ENCODE assay signal across 9 cellular contexts in the genomic region with DNA sequence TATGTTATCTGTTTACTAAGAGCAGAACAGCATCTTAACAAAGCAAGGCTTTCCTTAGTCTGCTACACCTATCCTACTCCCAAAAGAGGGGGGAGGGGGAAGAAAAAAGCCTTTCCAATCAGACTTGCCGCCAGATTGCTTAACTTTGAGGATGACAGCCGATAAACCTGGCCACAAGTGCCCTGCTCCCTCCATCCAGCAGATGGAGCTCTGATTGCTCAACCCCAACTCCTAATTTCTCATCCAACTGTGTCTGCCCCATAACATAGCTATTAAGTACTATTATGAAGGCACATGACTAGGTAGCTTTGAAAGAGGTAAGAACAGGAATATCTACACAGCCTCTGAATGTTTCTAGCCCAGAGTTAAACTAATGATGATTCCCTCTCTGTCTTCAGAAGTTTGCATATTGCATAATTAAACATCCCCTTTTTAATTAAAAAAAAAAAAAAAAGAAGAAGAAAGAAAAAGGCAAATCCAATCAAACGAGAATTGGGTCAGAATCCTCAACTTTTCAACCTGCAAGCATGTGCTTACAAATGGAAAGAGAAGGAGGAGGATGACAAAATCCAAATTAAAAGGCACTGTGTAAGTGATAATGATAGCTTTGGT.
DNase-seq lines count a peak whose midpoint lies in the region; ATAC-seq, FAIRE-seq and TF ChIP-seq lines count a peak whose summit lies in the region.
"Had no signal": no experiment of that assay in that cellular context is flagged by ENCODE, and none has a peak within 500 bp of the region (broad histone marks: within the 10 kb centered on the region; RNA-seq: fewer than 3 reads in every experiment).

No MANE protein-coding gene starts in this region.

- no peak for ATAC-seq in Right ventricle myocardium inferior
- ATAC-seq in GM21717 (IDR thresholded peaks at IDR 0.05; ENCODE audit: unreplicated experiment): peak; percentile 56
- ATAC-seq in HepG2: peak; percentile 84

- H3K36me3 Mint-ChIP-seq in activated T-helper 2 cell treated with anti-CD3 and anti-CD28 coated beads, Interferon-gamma antibody, Interleukin-2, Interleukin-4, amounts not matched to agents 10 μg/mL and 5 μg/mL and 100 μg/mL, durations not matched to agents 14 hours and 24 hours and 36 hours (ENCODE audit: low read depth): no peaks in the 10 kb centered on the region

- H3K9me2 ChIP-seq in Loucy (replicated peaks; ENCODE audit: low read depth, low read length): no peaks in the 10 kb centered on the region

- no peak for DNase-seq in left ventricle myocardium inferior
- DNase-seq in Right ventricle myocardium inferior (ENCODE audit: missing footprints): no peak
- DNase-seq in adipocyte (ENCODE audit: low read depth): peak; percentile 11
- peak; percentile 23 for DNase-seq in HepG2 (ENCODE audit: low spot score)
- DNase-seq in activated T-helper 2 cell treated with anti-CD3 and anti-CD28 coated beads, Interferon-gamma antibody, Interleukin-2, Interleukin-4, amounts not matched to agents 10 μg/mL and 5 μg/mL and 100 μg/mL, durations not matched to agents 14 hours and 24 hours and 36 hours (ENCODE audit: low spot score): no peak
- DNase-seq in NCI-H774 (lab: John Stamatoyannopoulos, UW): no peak

- H3K27me3 ChIP-seq in left ventricle myocardium inferior (ENCODE audit: low read depth) (no peaks in the 10 kb centered on the region), Loucy (ENCODE audit: insufficient read depth, low read length, poor library complexity, severe bottlenecking) (no peaks in the 10 kb centered on the region), adipocyte (replicated peaks; ENCODE audit: control insufficient read depth, insufficient read depth, low read length) (no peaks in the 10 kb centered on the region), HepG2 (ENCODE audit: control insufficient read depth in 1 of 2, insufficient read depth in 2 of 2, low read length in 2 of 2) (no peaks in the 10 kb centered on the region)

- H3K27ac Mint-ChIP-seq in activated T-helper 2 cell treated with anti-CD3 and anti-CD28 coated beads, Interferon-gamma antibody, Interleukin-2, Interleukin-4, amounts not matched to agents 10 μg/mL and 5 μg/mL and 100 μg/mL, durations not matched to agents 14 hours and 24 hours and 36 hours: no peak overlapping the region
- H3K27ac Mint-ChIP-seq: dendritic cell treated with granulocyte-macrophage colony-stimulating factor and Interleukin-4, amounts not matched to agents 40 ng/mL and 50 ng/mL, for 4 days had no signal

- no peaks in the 10 kb centered on the region for H3K27me3 Mint-ChIP-seq in activated T-helper 2 cell treated with anti-CD3 and anti-CD28 coated beads, Interferon-gamma antibody, Interleukin-2, Interleukin-4, amounts not matched to agents 10 μg/mL and 5 μg/mL and 100 μg/mL, durations not matched to agents 14 hours and 24 hours and 36 hours (ENCODE audit: low read depth)
- H3K27me3 Mint-ChIP-seq: dendritic cell treated with granulocyte-macrophage colony-stimulating factor and Interleukin-4, amounts not matched to agents 40 ng/mL and 50 ng/mL, for 4 days had no signal

- H3K9ac ChIP-seq in Loucy (ENCODE audit: low read depth, low read length, poor library complexity, severe bottlenecking) (no peak overlapping the region), adipocyte (ENCODE audit: low read length) (no peak overlapping the region), HepG2 (ENCODE audit: insufficient read depth, low read depth, low read length) (no peak overlapping the region)

- no peaks in the 10 kb centered on the region for H3F3A ChIP-seq in Loucy (ENCODE audit: low read depth)

- FAIRE-seq in HepG2 (lab: Jason Lieb, UNC): peak; percentile 23

- H3K27ac ChIP-seq in left ventricle myocardium inferior (replicated peaks): no peak overlapping the region
- H3K27ac ChIP-seq in HepG2 (ENCODE audit: extremely low read length, insufficient read depth, low read length): no peak overlapping the region

- H3K36me3 ChIP-seq in left ventricle myocardium inferior (no peaks in the 10 kb centered on the region), Loucy (ENCODE audit: insufficient read depth, low read length) (no peaks in the 10 kb centered on the region), adipocyte (ENCODE audit: control insufficient read depth, insufficient read depth, low read length, severe bottlenecking) (no peaks in the 10 kb centered on the region), HepG2 (replicated peaks in 1 of 2; ENCODE audit: control insufficient read depth in 1 of 2, insufficient read depth in 2 of 2, low read length in 2 of 2) (no peaks in the 10 kb centered on the region)

- in situ Hi-C loops in HepG2 (cut with HindIII; ENCODE audit: extremely low pct_ligation_motif_present, low pct_unique_long_range_greater_than_20kb): no loop called here

- 0% methylated on average over 3 of the region's 3 CpGs for WGBS in HepG2 (ENCODE audit: low lambda C conversion rate)

- H4K20me1 ChIP-seq in Loucy (ENCODE audit: insufficient read depth, low read length, poor library complexity, severe bottlenecking) (no peaks in the 10 kb centered on the region), HepG2 (ENCODE audit: insufficient read depth, low read length) (no peaks in the 10 kb centered on the region)

- TF ChIP-seq EP300 in HepG2 (IDR thresholded peaks at IDR 0.05; ENCODE audit: low read depth in 2 of 2, low read length in 2 of 2): no peak
- no peak for TF ChIP-seq EP300 in HepG2 (CRISPR knock-in tag; IDR thresholded peaks at IDR 0.05; ENCODE audit: borderline replicate concordance)

- TF ChIP-seq CTCF in left ventricle myocardium inferior (IDR thresholded peaks at IDR 0.05; ENCODE audit: borderline replicate concordance) (peak; percentile 64), Loucy (conservative IDR thresholded peaks at IDR 0.05; ENCODE audit: low read length) (peak; percentile 80), HepG2 (CRISPR knock-in tag; IDR thresholded peaks at IDR 0.05) (peak; percentile 64)

- H3K9me3 Mint-ChIP-seq in activated T-helper 2 cell treated with anti-CD3 and anti-CD28 coated beads, Interferon-gamma antibody, Interleukin-2, Interleukin-4, amounts not matched to agents 10 μg/mL and 5 μg/mL and 100 μg/mL, durations not matched to agents 14 hours and 24 hours and 36 hours: no peaks in the 10 kb centered on the region
- H3K9me3 Mint-ChIP-seq: dendritic cell treated with granulocyte-macrophage colony-stimulating factor and Interleukin-4, amounts not matched to agents 40 ng/mL and 50 ng/mL, for 4 days had no signal

- H3K9me3 ChIP-seq in left ventricle myocardium inferior (replicated peaks): peaks cover 7% of the 10 kb centered on the region
- H3K9me3 ChIP-seq in Loucy (ENCODE audit: insufficient read depth, low read depth, low read length): no peaks in the 10 kb centered on the region
- H3K9me3 ChIP-seq in adipocyte (ENCODE audit: control insufficient read depth, low read length): peaks cover 5% of the 10 kb centered on the region
- H3K9me3 ChIP-seq in HepG2 (ENCODE audit: low read length): no peaks in the 10 kb centered on the region

- H3K79me2 ChIP-seq in Loucy (ENCODE audit: insufficient read depth, low read length) (no peaks in the 10 kb centered on the region), HepG2 (ENCODE audit: insufficient read depth, low read length) (no peaks in the 10 kb centered on the region)

- H3K4me2 ChIP-seq in Loucy (ENCODE audit: low read depth, low read length, poor library complexity, severe bottlenecking) (no peak overlapping the region), HepG2 (ENCODE audit: low read depth, low read length) (no peak overlapping the region)

- no peaks in the 10 kb centered on the region for H3K4me1 ChIP-seq in left ventricle myocardium inferior
- H3K4me1 ChIP-seq in Loucy (ENCODE audit: insufficient read depth, low read length, poor library complexity, severe bottlenecking): no peaks in the 10 kb centered on the region
- no peaks in the 10 kb centered on the region for H3K4me1 ChIP-seq in adipocyte (ENCODE audit: control insufficient read depth, insufficient read depth, low read length)
- H3K4me1 ChIP-seq in HepG2 (ENCODE audit: insufficient read depth, low read length): no peaks in the 10 kb centered on the region

- no peak for TF ChIP-seq POLR2A in HepG2 (IDR thresholded peaks at IDR 0.05; ENCODE audit: insufficient read depth in 1 of 2, low read depth in 2 of 2, low read length in 2 of 2)

- H3K4me1 Mint-ChIP-seq in activated T-helper 2 cell treated with anti-CD3 and anti-CD28 coated beads, Interferon-gamma antibody, Interleukin-2, Interleukin-4, amounts not matched to agents 10 μg/mL and 5 μg/mL and 100 μg/mL, durations not matched to agents 14 hours and 24 hours and 36 hours (ENCODE audit: low read depth): no peaks in the 10 kb centered on the region

- TF ChIP-seq RAD21 in HepG2 (CRISPR knock-in tag; IDR thresholded peaks at IDR 0.05): no peak

- CTCF ChIA-PET in HepG2 (lab: Yijun Ruan, JAX; ENCODE audit: low intra/inter-chr PET ratio, low total read pairs): interaction anchor here (1.6 kb wide), 1 partner anchor 150 kb away, joined by 12 read pairs; no protein-coding TSS in a partner anchor

- H2AFZ ChIP-seq in Loucy (ENCODE audit: low read length): no peak overlapping the region
- H2AFZ ChIP-seq in HepG2 (ENCODE audit: low read length): no peak overlapping the region

- no peak overlapping the region for H3K4me3 ChIP-seq in left ventricle myocardium inferior
- no peak overlapping the region for H3K4me3 ChIP-seq in Loucy (ENCODE audit: low read length, poor library complexity, severe bottlenecking)
- H3K4me3 ChIP-seq in adipocyte (ENCODE audit: low read length): no peak overlapping the region
- H3K4me3 ChIP-seq in HepG2 (replicated peaks in 1 of 3; ENCODE audit: insufficient read depth in 1 of 3, low read depth in 2 of 3, low read length in 3 of 3): no peak overlapping the region

- BruUV-seq in HepG2 (replicated peaks; lab: Mats Ljungman, UMichigan): no TSS peak

- no peak overlapping the region for H3K4me3 Mint-ChIP-seq in activated T-helper 2 cell treated with anti-CD3 and anti-CD28 coated beads, Interferon-gamma antibody, Interleukin-2, Interleukin-4, amounts not matched to agents 10 μg/mL and 5 μg/mL and 100 μg/mL, durations not matched to agents 14 hours and 24 hours and 36 hours (ENCODE audit: low read depth)
- H3K4me3 Mint-ChIP-seq: dendritic cell treated with granulocyte-macrophage colony-stimulating factor and Interleukin-4, amounts not matched to agents 40 ng/mL and 50 ng/mL, for 4 days had no signal

- POLR2A ChIA-PET in HepG2 (lab: Yijun Ruan, JAX): no interaction called here

- intact Hi-C loops in left ventricle myocardium inferior (cut with micrococcal nuclease) (no loop called here), Right ventricle myocardium inferior (cut with DNase I) (no loop called here), HepG2 (cut with micrococcal nuclease; ENCODE audit: unreplicated experiment) (no loop called here)
- intact Hi-C loops in activated T-helper 2 cell treated with anti-CD3 and anti-CD28 coated beads, Interferon-gamma antibody, Interleukin-2, Interleukin-4, amounts not matched to agents 10 μg/mL and 5 μg/mL and 100 μg/mL, durations not matched to agents 14 hours and 24 hours and 36 hours (cut with micrococcal nuclease): no loop called here

TF ChIP-seq in HepG2, 621 proteins besides CTCF, POLR2A, EP300 and RAD21 (continues in another document):
- TF ChIP-seq AHR (CRISPR knock-in tag; IDR thresholded peaks at IDR 0.05) (no peak), GTF3A (CRISPR knock-in tag; conservative IDR thresholded peaks at IDR 0.05) (no peak), CEBPG (CRISPR knock-in tag; IDR thresholded peaks at IDR 0.05) (peak; percentile 58; the same call in 1 of the 2 replicates), ZNF317 (CRISPR knock-in tag; IDR thresholded peaks at IDR 0.05) (peak; percentile 90)

Comparison
In these comparisons a context has a peak if more than half of its experiments do, and no peak if none do; other contexts are left out.
1. DNase-seq: peak in adipocyte (single experiment) and HepG2 (single experiment); none in left ventricle myocardium inferior (single experiment), Right ventricle myocardium inferior (single experiment), activated T-helper 2 cell treated with anti-CD3 and anti-CD28 coated beads, Interferon-gamma antibody, Interleukin-2, Interleukin-4, amounts not matched to agents 10 μg/mL and 5 μg/mL and 100 μg/mL, durations not matched to agents 14 hours and 24 hours and 36 hours (single experiment) and NCI-H774 (single experiment).
2. Peak in every context shown above with its lines, with median percentiles within 50 percentile points of each other: CTCF ChIP-seq.